1 cellular context compared by ENCODE assay signal in genomic region chr1:33348676-33349080, GRCh38.
TF ChIP-seq lines count a peak whose summit lies in the region.

No MANE protein-coding gene starts in this region.

TF ChIP-seq in K562, 482 proteins besides CTCF, POLR2A, EP300 and RAD21 (continued from another document):
- TF ChIP-seq GMEB1 (CRISPR knock-in tag; IDR thresholded peaks at IDR 0.05) (no peak), THRB (CRISPR knock-in tag; conservative IDR thresholded peaks at IDR 0.05) (0 out of 2 replicates have a peak, but pooled peaks have one; percentile 48), ZNF707 (CRISPR knock-in tag; conservative IDR thresholded peaks at IDR 0.05) (no peak), ZNF174 (CRISPR knock-in tag; IDR thresholded peaks at IDR 0.05) (no peak), BHLHE40 (IDR thresholded peaks at IDR 0.05; ENCODE audit: low read length) (no peak), ATF7 (IDR thresholded peaks at IDR 0.05) (no peak)
- TF ChIP-seq, protein P1, sequence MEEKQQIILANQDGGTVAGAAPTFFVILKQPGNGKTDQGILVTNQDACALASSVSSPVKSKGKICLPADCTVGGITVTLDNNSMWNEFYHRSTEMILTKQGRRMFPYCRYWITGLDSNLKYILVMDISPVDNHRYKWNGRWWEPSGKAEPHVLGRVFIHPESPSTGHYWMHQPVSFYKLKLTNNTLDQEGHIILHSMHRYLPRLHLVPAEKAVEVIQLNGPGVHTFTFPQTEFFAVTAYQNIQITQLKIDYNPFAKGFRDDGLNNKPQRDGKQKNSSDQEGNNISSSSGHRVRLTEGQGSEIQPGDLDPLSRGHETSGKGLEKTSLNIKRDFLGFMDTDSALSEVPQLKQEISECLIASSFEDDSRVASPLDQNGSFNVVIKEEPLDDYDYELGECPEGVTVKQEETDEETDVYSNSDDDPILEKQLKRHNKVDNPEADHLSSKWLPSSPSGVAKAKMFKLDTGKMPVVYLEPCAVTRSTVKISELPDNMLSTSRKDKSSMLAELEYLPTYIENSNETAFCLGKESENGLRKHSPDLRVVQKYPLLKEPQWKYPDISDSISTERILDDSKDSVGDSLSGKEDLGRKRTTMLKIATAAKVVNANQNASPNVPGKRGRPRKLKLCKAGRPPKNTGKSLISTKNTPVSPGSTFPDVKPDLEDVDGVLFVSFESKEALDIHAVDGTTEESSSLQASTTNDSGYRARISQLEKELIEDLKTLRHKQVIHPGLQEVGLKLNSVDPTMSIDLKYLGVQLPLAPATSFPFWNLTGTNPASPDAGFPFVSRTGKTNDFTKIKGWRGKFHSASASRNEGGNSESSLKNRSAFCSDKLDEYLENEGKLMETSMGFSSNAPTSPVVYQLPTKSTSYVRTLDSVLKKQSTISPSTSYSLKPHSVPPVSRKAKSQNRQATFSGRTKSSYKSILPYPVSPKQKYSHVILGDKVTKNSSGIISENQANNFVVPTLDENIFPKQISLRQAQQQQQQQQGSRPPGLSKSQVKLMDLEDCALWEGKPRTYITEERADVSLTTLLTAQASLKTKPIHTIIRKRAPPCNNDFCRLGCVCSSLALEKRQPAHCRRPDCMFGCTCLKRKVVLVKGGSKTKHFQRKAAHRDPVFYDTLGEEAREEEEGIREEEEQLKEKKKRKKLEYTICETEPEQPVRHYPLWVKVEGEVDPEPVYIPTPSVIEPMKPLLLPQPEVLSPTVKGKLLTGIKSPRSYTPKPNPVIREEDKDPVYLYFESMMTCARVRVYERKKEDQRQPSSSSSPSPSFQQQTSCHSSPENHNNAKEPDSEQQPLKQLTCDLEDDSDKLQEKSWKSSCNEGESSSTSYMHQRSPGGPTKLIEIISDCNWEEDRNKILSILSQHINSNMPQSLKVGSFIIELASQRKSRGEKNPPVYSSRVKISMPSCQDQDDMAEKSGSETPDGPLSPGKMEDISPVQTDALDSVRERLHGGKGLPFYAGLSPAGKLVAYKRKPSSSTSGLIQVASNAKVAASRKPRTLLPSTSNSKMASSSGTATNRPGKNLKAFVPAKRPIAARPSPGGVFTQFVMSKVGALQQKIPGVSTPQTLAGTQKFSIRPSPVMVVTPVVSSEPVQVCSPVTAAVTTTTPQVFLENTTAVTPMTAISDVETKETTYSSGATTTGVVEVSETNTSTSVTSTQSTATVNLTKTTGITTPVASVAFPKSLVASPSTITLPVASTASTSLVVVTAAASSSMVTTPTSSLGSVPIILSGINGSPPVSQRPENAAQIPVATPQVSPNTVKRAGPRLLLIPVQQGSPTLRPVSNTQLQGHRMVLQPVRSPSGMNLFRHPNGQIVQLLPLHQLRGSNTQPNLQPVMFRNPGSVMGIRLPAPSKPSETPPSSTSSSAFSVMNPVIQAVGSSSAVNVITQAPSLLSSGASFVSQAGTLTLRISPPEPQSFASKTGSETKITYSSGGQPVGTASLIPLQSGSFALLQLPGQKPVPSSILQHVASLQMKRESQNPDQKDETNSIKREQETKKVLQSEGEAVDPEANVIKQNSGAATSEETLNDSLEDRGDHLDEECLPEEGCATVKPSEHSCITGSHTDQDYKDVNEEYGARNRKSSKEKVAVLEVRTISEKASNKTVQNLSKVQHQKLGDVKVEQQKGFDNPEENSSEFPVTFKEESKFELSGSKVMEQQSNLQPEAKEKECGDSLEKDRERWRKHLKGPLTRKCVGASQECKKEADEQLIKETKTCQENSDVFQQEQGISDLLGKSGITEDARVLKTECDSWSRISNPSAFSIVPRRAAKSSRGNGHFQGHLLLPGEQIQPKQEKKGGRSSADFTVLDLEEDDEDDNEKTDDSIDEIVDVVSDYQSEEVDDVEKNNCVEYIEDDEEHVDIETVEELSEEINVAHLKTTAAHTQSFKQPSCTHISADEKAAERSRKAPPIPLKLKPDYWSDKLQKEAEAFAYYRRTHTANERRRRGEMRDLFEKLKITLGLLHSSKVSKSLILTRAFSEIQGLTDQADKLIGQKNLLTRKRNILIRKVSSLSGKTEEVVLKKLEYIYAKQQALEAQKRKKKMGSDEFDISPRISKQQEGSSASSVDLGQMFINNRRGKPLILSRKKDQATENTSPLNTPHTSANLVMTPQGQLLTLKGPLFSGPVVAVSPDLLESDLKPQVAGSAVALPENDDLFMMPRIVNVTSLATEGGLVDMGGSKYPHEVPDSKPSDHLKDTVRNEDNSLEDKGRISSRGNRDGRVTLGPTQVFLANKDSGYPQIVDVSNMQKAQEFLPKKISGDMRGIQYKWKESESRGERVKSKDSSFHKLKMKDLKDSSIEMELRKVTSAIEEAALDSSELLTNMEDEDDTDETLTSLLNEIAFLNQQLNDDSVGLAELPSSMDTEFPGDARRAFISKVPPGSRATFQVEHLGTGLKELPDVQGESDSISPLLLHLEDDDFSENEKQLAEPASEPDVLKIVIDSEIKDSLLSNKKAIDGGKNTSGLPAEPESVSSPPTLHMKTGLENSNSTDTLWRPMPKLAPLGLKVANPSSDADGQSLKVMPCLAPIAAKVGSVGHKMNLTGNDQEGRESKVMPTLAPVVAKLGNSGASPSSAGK (IDR thresholded peaks at IDR 0.05), result no peak
- TF ChIP-seq, protein P2, sequence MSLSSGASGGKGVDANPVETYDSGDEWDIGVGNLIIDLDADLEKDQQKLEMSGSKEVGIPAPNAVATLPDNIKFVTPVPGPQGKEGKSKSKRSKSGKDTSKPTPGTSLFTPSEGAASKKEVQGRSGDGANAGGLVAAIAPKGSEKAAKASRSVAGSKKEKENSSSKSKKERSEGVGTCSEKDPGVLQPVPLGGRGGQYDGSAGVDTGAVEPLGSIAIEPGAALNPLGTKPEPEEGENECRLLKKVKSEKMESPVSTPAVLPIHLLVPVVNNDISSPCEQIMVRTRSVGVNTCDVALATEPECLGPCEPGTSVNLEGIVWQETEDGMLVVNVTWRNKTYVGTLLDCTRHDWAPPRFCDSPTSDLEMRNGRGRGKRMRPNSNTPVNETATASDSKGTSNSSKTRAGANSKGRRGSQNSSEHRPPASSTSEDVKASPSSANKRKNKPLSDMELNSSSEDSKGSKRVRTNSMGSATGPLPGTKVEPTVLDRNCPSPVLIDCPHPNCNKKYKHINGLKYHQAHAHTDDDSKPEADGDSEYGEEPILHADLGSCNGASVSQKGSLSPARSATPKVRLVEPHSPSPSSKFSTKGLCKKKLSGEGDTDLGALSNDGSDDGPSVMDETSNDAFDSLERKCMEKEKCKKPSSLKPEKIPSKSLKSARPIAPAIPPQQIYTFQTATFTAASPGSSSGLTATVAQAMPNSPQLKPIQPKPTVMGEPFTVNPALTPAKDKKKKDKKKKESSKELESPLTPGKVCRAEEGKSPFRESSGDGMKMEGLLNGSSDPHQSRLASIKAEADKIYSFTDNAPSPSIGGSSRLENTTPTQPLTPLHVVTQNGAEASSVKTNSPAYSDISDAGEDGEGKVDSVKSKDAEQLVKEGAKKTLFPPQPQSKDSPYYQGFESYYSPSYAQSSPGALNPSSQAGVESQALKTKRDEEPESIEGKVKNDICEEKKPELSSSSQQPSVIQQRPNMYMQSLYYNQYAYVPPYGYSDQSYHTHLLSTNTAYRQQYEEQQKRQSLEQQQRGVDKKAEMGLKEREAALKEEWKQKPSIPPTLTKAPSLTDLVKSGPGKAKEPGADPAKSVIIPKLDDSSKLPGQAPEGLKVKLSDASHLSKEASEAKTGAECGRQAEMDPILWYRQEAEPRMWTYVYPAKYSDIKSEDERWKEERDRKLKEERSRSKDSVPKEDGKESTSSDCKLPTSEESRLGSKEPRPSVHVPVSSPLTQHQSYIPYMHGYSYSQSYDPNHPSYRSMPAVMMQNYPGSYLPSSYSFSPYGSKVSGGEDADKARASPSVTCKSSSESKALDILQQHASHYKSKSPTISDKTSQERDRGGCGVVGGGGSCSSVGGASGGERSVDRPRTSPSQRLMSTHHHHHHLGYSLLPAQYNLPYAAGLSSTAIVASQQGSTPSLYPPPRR (CRISPR knock-in tag; IDR thresholded peaks at IDR 0.05; ENCODE audit: borderline replicate concordance), result no peak
